8 cellular contexts compared by ENCODE assay signal in the genomic region with DNA sequence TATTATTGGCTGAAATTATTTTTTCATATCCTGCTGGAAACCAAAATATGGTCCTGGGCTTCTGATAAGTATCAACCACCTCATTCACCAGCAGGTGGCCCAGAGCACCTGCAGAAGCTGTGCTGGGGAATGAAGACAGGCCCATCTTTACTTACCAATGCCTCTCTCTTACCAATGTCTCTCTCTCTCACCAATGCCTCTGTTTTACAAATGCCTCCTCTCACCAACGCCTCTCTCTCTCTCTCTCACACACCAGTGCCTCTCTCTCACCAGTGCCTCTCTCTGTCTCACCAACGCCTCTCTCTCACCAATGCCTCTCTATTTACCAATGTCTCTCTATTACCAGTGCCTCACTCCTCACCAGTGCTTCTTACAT. TPM values are rescaled to one million over a fixed set of nuclear protein-coding genes. Genes with fewer than 3 reads are reported as not detected.
DNase-seq lines count a peak whose midpoint lies in the region; ATAC-seq, FAIRE-seq and TF ChIP-seq lines count a peak whose summit lies in the region.

No MANE protein-coding gene starts in this region.

- no peak overlapping the region for H3K4me3 Mint-ChIP-seq in chondrocyte (ENCODE audit: unreplicated experiment)

- no TSS peak for BruUV-seq in PC-9 (replicated peaks; lab: Mats Ljungman, UMichigan)

- peak; percentile 41 for ATAC-seq in DND-41 (ENCODE audit: insufficient read depth, low read depth)
- peak; percentile 33 for ATAC-seq in GM21529 (IDR thresholded peaks at IDR 0.05; ENCODE audit: unreplicated experiment)

- CTCF ChIA-PET in PC-9 (lab: Charles Lee), result interaction anchor here (0.7 to 4.5 kb wide), 9 partner anchors 11 to 92 kb away, joined by 3 to 62 read pairs (median 5); no protein-coding TSS in a partner anchor

- intact Hi-C loops in PC-9 (cut with micrococcal nuclease; ENCODE audit: unreplicated experiment), result loop anchor here (1.0 kb wide), 3 partner anchors 25 to 92 kb away; no protein-coding TSS in a partner anchor

- H3K9me2 ChIP-seq in PC-9 (ENCODE audit: insufficient read depth), result no peaks in the 10 kb centered on the region

- no peaks in the 10 kb centered on the region for H3K9me3 Mint-ChIP-seq in chondrocyte (ENCODE audit: low read depth)

- peaks cover 59% of the 10 kb centered on the region for H3F3A ChIP-seq in PC-9 (ENCODE audit: insufficient read depth, low read depth)

- no peaks in the 10 kb centered on the region for H3K36me3 Mint-ChIP-seq in chondrocyte (ENCODE audit: low read depth)

- H3K9me3 ChIP-seq in DND-41 (ENCODE audit: insufficient read depth, low read length, severe bottlenecking) (no peaks in the 10 kb centered on the region), PC-9 (ENCODE audit: insufficient read depth, low read depth) (no peaks in the 10 kb centered on the region)

- peaks cover 11% of the 10 kb centered on the region for H3K4me1 Mint-ChIP-seq in chondrocyte (ENCODE audit: low read depth)

- POLR2A ChIA-PET in PC-9 (lab: Charles Lee; ENCODE audit: unreplicated experiment), result interaction anchor here (0.9 kb wide), 1 partner anchor 36 kb away, joined by 4 read pairs; no protein-coding TSS in a partner anchor

- H3K27me3 ChIP-seq in DND-41 (ENCODE audit: insufficient read depth, low read length, poor library complexity), result peaks cover 38% of the 10 kb centered on the region
- no peaks in the 10 kb centered on the region for H3K27me3 ChIP-seq in PC-9 (ENCODE audit: insufficient read depth, low read depth)

- DNase-seq in DND-41 (peak; percentile 66), PC-9 (peak; percentile 64 to 71), D721Med (ENCODE audit: insufficient read length, low spot score) (no peak), frontal cortex (ENCODE audit: low spot score in 2 of 2) (no peak), chondrocyte (ENCODE audit: low spot score) (no peak)
- DNase-seq in stimulated activated naive CD4-positive, alpha-beta T cell (lab: John Stamatoyannopoulos, UW), result peak; percentile 23 to 79 (median 58)

- H3K36me3 ChIP-seq in DND-41 (ENCODE audit: insufficient read depth, low read length) (no peaks in the 10 kb centered on the region), PC-9 (ENCODE audit: low read depth) (no peaks in the 10 kb centered on the region)

- peak overlapping the region; percentile 67; the same call in 1 of the 2 replicates for H3K9ac ChIP-seq in DND-41 (ENCODE audit: low read depth, low read length)

- H2AFZ ChIP-seq in DND-41 (ENCODE audit: low read depth, low read length) (peak overlapping the region; percentile 57; the same call in 1 of the 2 replicates), PC-9 (no peak overlapping the region)

- H3K4me3 ChIP-seq in DND-41 (ENCODE audit: low read depth in 1 of 2, low read length in 2 of 2) (peak overlapping the region in 1 of 2 experiments; percentile 34; a peak in 2 of 4 replicates), PC-9 (peak overlapping the region; percentile 4; the same call in 1 of the 2 replicates)

- H3K79me2 ChIP-seq in DND-41 (ENCODE audit: insufficient read depth, low read length) (peaks cover 28% of the 10 kb centered on the region), PC-9 (ENCODE audit: low read depth) (peaks cover 59% of the 10 kb centered on the region)

- TF ChIP-seq CTCF in DND-41 (IDR thresholded peaks at IDR 0.05; ENCODE audit: borderline replicate concordance, extremely low read depth, low read length, poor library complexity, severe bottlenecking) (peak; percentile 65), PC-9 (conservative IDR thresholded peaks at IDR 0.05) (peak; percentile 89), D721Med (IDR thresholded peaks at IDR 0.05; ENCODE audit: insufficient read depth, missing control alignments) (no peak), chondrocyte (IDR thresholded peaks at IDR 0.05) (no peak)

- no peak for FAIRE-seq in D721Med (lab: Jason Lieb, UNC)
- FAIRE-seq in frontal cortex (lab: Jason Lieb, UNC), result no peak

- peak overlapping the region; percentile 75 for H3K27ac ChIP-seq in DND-41 (ENCODE audit: low read length)
- peak overlapping the region; percentile 19; the same call in 1 of the 2 replicates for H3K27ac ChIP-seq in PC-9
- H3K27ac ChIP-seq in angular gyrus (ENCODE audit: low read depth, low read length), result peak overlapping the region; percentile 86

- H4K20me1 ChIP-seq in DND-41 (ENCODE audit: insufficient read depth, low read length), result peaks cover 3% of the 10 kb centered on the region; the same call in 1 of the 2 replicates
- peaks cover 4% of the 10 kb centered on the region for H4K20me1 ChIP-seq in PC-9 (ENCODE audit: insufficient read depth)

- H3K4me1 ChIP-seq in DND-41 (ENCODE audit: insufficient read depth, low read length), result peaks cover 59% of the 10 kb centered on the region
- H3K4me1 ChIP-seq in PC-9 (replicated peaks; ENCODE audit: insufficient read depth), result peaks cover 79% of the 10 kb centered on the region

- H3K4me2 ChIP-seq in DND-41 (ENCODE audit: insufficient read depth, low read length) (peak overlapping the region; percentile 76), PC-9 (peak overlapping the region; percentile 97)

- no peak overlapping the region for H3K27ac Mint-ChIP-seq in chondrocyte (ENCODE audit: unreplicated experiment)

- H3K27me3 Mint-ChIP-seq in chondrocyte (ENCODE audit: low read depth), result peaks cover 44% of the 10 kb centered on the region

RNA-seq across cellular contexts. Expression of a gene that starts 2.3 kb away (rescaled TPM):
- total RNA-seq in PC-9 (2021) (146 and 171 TPM in 2 replicates), frontal cortex (not detected), chondrocyte (not detected in 3 replicates)

Comparison
In these comparisons a context has a peak if more than half of its experiments do, and no peak if none do; other contexts are left out.
1. DNase-seq: peak in DND-41 (single experiment), PC-9 (2 of 2) and stimulated activated naive CD4-positive, alpha-beta T cell (6 of 6); none in D721Med (single experiment), frontal cortex (0 of 2) and chondrocyte (single experiment).
2. H3K27ac ChIP-seq: peak in every context shown above with its lines; median percentile 86 in angular gyrus; 75 in DND-41; 19 in PC-9.
3. CTCF ChIP-seq: peak in DND-41 (single experiment) and PC-9 (single experiment); none in D721Med (single experiment) and chondrocyte (single experiment).
4. RNA of a gene that starts 2.3 kb away (total RNA-seq): 146 to 171 TPM in PC-9; not detected in frontal cortex (single experiment) and not detected in chondrocyte; every median in the first group is over 100 times any median in the second.